1 cellular context compared by ENCODE assay signal in the genomic region with DNA sequence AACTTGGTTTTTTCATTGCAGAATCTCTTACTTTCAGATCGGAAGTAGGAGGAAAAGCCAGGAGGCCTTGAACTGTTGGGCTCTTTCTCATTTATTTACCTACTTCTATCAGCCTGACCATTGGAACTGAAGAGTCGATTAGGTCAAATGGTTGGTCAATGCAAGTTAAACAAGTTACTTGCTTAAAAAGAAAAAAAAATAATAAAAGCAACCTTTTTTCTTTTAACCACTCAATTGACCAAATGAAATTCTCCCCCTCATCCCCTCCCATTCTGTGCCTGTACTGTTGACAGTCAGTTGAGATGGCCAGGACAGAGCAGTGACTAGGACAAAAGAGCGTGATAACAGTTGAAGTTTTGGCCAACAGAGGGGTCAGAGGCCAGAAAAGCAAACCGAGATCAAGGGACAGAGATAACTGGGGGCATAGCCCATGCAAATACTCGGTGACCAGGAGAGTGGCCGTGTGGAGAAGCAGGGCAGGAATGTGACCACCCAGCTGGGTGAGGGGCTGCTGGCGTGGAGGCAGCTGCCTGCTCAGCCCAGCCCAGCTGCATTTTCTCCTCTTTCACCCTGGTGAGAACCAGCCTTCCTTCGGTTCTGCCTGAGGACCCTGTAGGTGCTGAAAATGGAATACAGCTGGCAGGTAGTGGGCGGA.
TF ChIP-seq lines count a peak whose summit lies in the region.

No MANE protein-coding gene starts in this region.

TF ChIP-seq in HepG2, 621 proteins besides CTCF, POLR2A, EP300 and RAD21 (continued from another document and continues in another):
- TF ChIP-seq, protein P1, sequence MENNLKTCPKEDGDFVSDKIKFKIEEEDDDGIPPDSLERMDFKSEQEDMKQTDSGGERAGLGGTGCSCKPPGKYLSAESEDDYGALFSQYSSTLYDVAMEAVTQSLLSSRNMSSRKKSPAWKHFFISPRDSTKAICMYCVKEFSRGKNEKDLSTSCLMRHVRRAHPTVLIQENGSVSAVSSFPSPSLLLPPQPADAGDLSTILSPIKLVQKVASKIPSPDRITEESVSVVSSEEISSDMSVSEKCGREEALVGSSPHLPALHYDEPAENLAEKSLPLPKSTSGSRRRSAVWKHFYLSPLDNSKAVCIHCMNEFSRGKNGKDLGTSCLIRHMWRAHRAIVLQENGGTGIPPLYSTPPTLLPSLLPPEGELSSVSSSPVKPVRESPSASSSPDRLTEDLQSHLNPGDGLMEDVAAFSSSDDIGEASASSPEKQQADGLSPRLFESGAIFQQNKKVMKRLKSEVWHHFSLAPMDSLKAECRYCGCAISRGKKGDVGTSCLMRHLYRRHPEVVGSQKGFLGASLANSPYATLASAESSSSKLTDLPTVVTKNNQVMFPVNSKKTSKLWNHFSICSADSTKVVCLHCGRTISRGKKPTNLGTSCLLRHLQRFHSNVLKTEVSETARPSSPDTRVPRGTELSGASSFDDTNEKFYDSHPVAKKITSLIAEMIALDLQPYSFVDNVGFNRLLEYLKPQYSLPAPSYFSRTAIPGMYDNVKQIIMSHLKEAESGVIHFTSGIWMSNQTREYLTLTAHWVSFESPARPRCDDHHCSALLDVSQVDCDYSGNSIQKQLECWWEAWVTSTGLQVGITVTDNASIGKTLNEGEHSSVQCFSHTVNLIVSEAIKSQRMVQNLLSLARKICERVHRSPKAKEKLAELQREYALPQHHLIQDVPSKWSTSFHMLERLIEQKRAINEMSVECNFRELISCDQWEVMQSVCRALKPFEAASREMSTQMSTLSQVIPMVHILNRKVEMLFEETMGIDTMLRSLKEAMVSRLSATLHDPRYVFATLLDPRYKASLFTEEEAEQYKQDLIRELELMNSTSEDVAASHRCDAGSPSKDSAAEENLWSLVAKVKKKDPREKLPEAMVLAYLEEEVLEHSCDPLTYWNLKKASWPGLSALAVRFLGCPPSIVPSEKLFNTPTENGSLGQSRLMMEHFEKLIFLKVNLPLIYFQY (CRISPR knock-in tag; IDR thresholded peaks at IDR 0.05; ENCODE audit: borderline replicate concordance): 0 out of 2 replicates have a peak, but pooled peaks have one; percentile 20
- TF ChIP-seq ZNF263 (CRISPR knock-in tag; IDR thresholded peaks at IDR 0.05) (no peak; the same call in 1 of the 2 replicates), KLF9 (CRISPR knock-in tag; IDR thresholded peaks at IDR 0.05; ENCODE audit: low read depth) (no peak), ZNF441 (CRISPR knock-in tag; IDR thresholded peaks at IDR 0.05; ENCODE audit: borderline replicate concordance) (no peak), KLF6 (CRISPR knock-in tag; IDR thresholded peaks at IDR 0.05) (no peak), ZNF335 (CRISPR knock-in tag; IDR thresholded peaks at IDR 0.05) (peak; percentile 8; the same call in 1 of the 2 replicates), ZNF878 (CRISPR knock-in tag; IDR thresholded peaks at IDR 0.05) (0 out of 2 replicates have a peak, but pooled peaks have one; percentile 55), NFIC (IDR thresholded peaks at IDR 0.05; ENCODE audit: low read length) (peak; percentile 98), ZNF792 (CRISPR knock-in tag; IDR thresholded peaks at IDR 0.05) (peak; percentile 87), MLLT10 (CRISPR knock-in tag; IDR thresholded peaks at IDR 0.05) (no peak), TEAD2 (CRISPR knock-in tag; IDR thresholded peaks at IDR 0.05) (0 out of 2 replicates have a peak, but pooled peaks have one; percentile 83), PCBP2 (optimal IDR thresholded peaks at IDR 0.05; ENCODE audit: low read depth, low read length, poor library complexity, severe bottlenecking) (no peak), POLR2G (IDR thresholded peaks at IDR 0.05; ENCODE audit: low read depth, low read length) (peak; percentile 50), ARNT (IDR thresholded peaks at IDR 0.05) (0 out of 2 replicates have a peak, but pooled peaks have one; percentile 62), SIN3A (IDR thresholded peaks at IDR 0.05; ENCODE audit: borderline replicate concordance, low read depth, low read length) (0 out of 2 replicates have a peak, but pooled peaks have one; percentile 49), ISL2 (CRISPR knock-in tag; IDR thresholded peaks at IDR 0.05) (peak; percentile 98), ZFP36 (IDR thresholded peaks at IDR 0.05; ENCODE audit: borderline replicate concordance, low read depth, low read length, partially characterized antibody) (no peak), BRCA1 (CRISPR knock-in tag; IDR thresholded peaks at IDR 0.05) (peak; percentile 79; the same call in 1 of the 2 replicates), AHR (CRISPR knock-in tag; IDR thresholded peaks at IDR 0.05) (peak; percentile 99; the same call in 1 of the 2 replicates), NCOA2 (CRISPR knock-in tag; IDR thresholded peaks at IDR 0.05) (peak; percentile 98), ZSCAN21 (CRISPR knock-in tag; IDR thresholded peaks at IDR 0.05; ENCODE audit: borderline replicate concordance) (peak; percentile 47; the same call in 1 of the 2 replicates), RBM39 (IDR thresholded peaks at IDR 0.05; ENCODE audit: low read depth, low read length, poor library complexity, severe bottlenecking) (peak; percentile 55), HNRNPL (IDR thresholded peaks at IDR 0.05; ENCODE audit: low read depth, low read length) (peak; percentile 79; the same call in 1 of the 2 replicates)
- TF ChIP-seq, protein P2, sequence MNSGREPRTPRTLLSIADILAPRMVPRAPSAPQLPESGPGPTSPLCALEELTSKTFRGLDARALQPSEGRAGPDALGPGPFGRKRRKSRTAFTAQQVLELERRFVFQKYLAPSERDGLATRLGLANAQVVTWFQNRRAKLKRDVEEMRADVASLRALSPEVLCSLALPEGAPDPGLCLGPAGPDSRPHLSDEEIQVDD (CRISPR knock-in tag; IDR thresholded peaks at IDR 0.05; ENCODE audit: borderline replicate concordance): peak; percentile 33; the same call in 1 of the 2 replicates
- TF ChIP-seq, protein P3, sequence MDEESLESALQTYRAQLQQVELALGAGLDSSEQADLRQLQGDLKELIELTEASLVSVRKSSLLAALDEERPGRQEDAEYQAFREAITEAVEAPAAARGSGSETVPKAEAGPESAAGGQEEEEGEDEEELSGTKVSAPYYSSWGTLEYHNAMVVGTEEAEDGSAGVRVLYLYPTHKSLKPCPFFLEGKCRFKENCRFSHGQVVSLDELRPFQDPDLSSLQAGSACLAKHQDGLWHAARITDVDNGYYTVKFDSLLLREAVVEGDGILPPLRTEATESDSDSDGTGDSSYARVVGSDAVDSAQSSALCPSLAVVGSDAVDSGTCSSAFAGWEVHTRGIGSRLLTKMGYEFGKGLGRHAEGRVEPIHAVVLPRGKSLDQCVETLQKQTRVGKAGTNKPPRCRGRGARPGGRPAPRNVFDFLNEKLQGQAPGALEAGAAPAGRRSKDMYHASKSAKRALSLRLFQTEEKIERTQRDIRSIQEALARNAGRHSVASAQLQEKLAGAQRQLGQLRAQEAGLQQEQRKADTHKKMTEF (CRISPR knock-in tag; IDR thresholded peaks at IDR 0.05): peak; percentile 88
- TF ChIP-seq, protein P4, sequence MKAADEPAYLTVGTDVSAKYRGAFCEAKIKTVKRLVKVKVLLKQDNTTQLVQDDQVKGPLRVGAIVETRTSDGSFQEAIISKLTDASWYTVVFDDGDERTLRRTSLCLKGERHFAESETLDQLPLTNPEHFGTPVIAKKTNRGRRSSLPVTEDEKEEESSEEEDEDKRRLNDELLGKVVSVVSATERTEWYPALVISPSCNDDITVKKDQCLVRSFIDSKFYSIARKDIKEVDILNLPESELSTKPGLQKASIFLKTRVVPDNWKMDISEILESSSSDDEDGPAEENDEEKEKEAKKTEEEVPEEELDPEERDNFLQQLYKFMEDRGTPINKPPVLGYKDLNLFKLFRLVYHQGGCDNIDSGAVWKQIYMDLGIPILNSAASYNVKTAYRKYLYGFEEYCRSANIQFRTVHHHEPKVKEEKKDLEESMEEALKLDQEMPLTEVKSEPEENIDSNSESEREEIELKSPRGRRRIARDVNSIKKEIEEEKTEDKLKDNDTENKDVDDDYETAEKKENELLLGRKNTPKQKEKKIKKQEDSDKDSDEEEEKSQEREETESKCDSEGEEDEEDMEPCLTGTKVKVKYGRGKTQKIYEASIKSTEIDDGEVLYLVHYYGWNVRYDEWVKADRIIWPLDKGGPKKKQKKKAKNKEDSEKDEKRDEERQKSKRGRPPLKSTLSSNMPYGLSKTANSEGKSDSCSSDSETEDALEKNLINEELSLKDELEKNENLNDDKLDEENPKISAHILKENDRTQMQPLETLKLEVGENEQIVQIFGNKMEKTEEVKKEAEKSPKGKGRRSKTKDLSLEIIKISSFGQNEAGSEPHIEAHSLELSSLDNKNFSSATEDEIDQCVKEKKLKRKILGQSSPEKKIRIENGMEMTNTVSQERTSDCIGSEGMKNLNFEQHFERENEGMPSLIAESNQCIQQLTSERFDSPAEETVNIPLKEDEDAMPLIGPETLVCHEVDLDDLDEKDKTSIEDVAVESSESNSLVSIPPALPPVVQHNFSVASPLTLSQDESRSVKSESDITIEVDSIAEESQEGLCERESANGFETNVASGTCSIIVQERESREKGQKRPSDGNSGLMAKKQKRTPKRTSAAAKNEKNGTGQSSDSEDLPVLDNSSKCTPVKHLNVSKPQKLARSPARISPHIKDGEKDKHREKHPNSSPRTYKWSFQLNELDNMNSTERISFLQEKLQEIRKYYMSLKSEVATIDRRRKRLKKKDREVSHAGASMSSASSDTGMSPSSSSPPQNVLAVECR (CRISPR knock-in tag; IDR thresholded peaks at IDR 0.05; ENCODE audit: borderline replicate concordance): peak; percentile 60; the same call in 1 of the 2 replicates
- TF ChIP-seq, protein P5, sequence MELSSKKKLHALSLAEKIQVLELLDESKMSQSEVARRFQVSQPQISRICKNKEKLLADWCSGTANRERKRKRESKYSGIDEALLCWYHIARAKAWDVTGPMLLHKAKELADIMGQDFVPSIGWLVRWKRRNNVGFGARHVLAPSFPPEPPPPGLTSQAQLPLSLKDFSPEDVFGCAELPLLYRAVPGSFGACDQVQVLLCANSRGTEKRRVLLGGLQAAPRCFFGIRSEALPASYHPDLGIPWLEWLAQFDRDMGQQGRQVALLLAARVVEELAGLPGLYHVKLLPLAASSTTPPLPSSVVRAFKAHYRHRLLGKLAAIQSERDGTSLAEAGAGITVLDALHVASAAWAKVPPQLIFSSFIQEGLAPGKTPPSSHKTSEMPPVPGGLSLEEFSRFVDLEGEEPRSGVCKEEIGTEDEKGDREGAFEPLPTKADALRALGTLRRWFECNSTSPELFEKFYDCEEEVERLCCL (CRISPR knock-in tag; IDR thresholded peaks at IDR 0.05; ENCODE audit: borderline replicate concordance): 0 out of 2 replicates have a peak, but pooled peaks have one; percentile 45
- TF ChIP-seq, protein P6, sequence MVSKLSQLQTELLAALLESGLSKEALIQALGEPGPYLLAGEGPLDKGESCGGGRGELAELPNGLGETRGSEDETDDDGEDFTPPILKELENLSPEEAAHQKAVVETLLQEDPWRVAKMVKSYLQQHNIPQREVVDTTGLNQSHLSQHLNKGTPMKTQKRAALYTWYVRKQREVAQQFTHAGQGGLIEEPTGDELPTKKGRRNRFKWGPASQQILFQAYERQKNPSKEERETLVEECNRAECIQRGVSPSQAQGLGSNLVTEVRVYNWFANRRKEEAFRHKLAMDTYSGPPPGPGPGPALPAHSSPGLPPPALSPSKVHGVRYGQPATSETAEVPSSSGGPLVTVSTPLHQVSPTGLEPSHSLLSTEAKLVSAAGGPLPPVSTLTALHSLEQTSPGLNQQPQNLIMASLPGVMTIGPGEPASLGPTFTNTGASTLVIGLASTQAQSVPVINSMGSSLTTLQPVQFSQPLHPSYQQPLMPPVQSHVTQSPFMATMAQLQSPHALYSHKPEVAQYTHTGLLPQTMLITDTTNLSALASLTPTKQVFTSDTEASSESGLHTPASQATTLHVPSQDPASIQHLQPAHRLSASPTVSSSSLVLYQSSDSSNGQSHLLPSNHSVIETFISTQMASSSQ (IDR thresholded peaks at IDR 0.05; ENCODE audit: low read depth): peak; percentile 60
- TF ChIP-seq, protein P6 (CRISPR knock-in tag; IDR thresholded peaks at IDR 0.05; ENCODE audit: borderline replicate concordance): peak; percentile 81; the same call in 1 of the 2 replicates
- TF ChIP-seq, protein P7, sequence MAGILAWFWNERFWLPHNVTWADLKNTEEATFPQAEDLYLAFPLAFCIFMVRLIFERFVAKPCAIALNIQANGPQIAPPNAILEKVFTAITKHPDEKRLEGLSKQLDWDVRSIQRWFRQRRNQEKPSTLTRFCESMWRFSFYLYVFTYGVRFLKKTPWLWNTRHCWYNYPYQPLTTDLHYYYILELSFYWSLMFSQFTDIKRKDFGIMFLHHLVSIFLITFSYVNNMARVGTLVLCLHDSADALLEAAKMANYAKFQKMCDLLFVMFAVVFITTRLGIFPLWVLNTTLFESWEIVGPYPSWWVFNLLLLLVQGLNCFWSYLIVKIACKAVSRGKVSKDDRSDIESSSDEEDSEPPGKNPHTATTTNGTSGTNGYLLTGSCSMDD (CRISPR knock-in tag; IDR thresholded peaks at IDR 0.05): no peak
- TF ChIP-seq, protein P8, sequence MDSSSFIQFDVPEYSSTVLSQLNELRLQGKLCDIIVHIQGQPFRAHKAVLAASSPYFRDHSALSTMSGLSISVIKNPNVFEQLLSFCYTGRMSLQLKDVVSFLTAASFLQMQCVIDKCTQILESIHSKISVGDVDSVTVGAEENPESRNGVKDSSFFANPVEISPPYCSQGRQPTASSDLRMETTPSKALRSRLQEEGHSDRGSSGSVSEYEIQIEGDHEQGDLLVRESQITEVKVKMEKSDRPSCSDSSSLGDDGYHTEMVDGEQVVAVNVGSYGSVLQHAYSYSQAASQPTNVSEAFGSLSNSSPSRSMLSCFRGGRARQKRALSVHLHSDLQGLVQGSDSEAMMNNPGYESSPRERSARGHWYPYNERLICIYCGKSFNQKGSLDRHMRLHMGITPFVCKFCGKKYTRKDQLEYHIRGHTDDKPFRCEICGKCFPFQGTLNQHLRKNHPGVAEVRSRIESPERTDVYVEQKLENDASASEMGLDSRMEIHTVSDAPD (CRISPR knock-in tag; IDR thresholded peaks at IDR 0.05): peak; percentile 96
- TF ChIP-seq, protein P9, sequence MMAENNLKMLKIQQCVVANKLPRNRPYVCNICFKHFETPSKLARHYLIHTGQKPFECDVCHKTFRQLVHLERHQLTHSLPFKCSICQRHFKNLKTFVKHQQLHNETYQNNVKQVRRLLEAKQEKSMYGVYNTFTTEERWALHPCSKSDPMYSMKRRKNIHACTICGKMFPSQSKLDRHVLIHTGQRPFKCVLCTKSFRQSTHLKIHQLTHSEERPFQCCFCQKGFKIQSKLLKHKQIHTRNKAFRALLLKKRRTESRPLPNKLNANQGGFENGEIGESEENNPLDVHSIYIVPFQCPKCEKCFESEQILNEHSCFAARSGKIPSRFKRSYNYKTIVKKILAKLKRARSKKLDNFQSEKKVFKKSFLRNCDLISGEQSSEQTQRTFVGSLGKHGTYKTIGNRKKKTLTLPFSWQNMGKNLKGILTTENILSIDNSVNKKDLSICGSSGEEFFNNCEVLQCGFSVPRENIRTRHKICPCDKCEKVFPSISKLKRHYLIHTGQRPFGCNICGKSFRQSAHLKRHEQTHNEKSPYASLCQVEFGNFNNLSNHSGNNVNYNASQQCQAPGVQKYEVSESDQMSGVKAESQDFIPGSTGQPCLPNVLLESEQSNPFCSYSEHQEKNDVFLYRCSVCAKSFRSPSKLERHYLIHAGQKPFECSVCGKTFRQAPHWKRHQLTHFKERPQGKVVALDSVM (CRISPR knock-in tag; IDR thresholded peaks at IDR 0.05): no peak
